In the genomic region with DNA sequence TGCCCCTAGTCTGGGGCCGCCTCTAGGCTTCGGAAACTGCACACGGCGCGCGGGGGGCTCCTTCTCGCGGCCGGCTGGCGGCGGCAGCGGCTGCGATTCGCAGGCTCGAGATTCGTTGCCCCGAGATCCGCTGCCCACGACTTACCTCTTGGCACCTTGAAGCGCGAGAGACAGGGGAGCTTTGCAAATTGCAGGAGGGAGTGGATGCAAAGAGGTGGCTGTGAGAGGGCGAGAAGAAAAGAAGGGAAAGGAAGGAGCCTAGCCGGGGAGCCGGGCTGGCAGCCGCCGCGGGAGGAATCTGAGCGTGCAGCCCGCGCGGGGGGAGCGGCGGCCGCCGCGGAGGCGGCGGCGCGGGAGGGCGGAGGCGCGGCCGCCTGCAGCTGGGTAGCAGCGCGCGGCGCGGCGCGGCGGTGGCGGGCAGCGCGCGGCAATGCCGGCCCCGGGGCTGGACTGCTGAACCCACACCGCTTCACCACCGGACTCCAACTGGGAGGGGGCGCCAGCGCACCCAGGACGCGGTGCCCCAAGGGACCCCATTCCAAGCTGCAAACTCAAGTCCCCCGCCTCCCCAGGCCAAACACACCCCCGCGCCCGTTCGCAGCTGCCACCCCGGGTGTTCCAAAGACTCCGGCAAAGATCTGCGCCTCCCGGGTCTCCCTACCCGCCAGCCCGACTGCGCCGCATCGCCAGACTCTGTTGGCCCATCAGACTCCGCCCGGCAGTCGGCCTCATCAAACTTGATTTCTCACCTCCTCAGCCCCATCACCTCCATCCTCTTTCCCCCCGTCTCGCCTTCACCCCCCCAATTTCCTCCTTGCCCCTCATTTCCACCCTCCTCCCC, we compare ENCODE assay signal across 8 cellular contexts. TPM values are rescaled to one million over a fixed set of nuclear protein-coding genes. Genes with fewer than 3 reads are reported as not detected.
DNase-seq lines count a peak whose midpoint lies in the region; ATAC-seq and TF ChIP-seq lines count a peak whose summit lies in the region.

No MANE protein-coding gene starts in this region.

- no peak for DNase-seq in GM12864 (ENCODE audit: low read depth)
- peak; percentile 35 for DNase-seq in NAMALWA (ENCODE audit: low spot score)
- DNase-seq in activated CD4-positive, CD25-positive, alpha-beta regulatory T cell treated with anti-CD3 and anti-CD28 coated beads, Interleukin-2, amount 50 U/mL, for 72 hours, result peak; percentile 52
- peak; percentile 46 for DNase-seq in colonic mucosa
- DNase-seq in left kidney (ENCODE audit: low read depth, low spot score), result peak; percentile 80
- DNase-seq in stimulated activated CD4-positive, alpha-beta T cell treated with anti-CD3 and anti-CD28 coated beads, Interleukin-1b, Interleukin-23, amount 100 ng/mL, for 24 hours (ENCODE audit: low read depth in 4 of 4, low spot score in 1 of 4), result peak in 3 of 4 experiments; percentile 25 to 34 (median 26)
- no peak for DNase-seq in NCI-H2107 (lab: John Stamatoyannopoulos, UW)

- H3K4me3 ChIP-seq in GM12864 (ENCODE audit: low read depth, low read length) (peak overlapping the region; percentile 30; the same call in 1 of the 2 replicates), colonic mucosa (peak overlapping the region; percentile 55)

- H3K36me3 ChIP-seq in colonic mucosa, result no peaks in the 10 kb centered on the region

- intact Hi-C loops in colonic mucosa (cut with DNase I), result no loop called here

- peak overlapping the region; percentile 70 for H3K27ac ChIP-seq in colonic mucosa

- peak overlapping the region; percentile 55 to 87 for H3K9ac ChIP-seq in colonic mucosa (ENCODE audit: low read depth in 2 of 2, low read length in 2 of 2)

- no peaks in the 10 kb centered on the region for H3K9me3 ChIP-seq in colonic mucosa

- peaks cover 5% of the 10 kb centered on the region for H3K4me1 ChIP-seq in colonic mucosa

- ATAC-seq in GM19452 (IDR thresholded peaks at IDR 0.05; ENCODE audit: unreplicated experiment), result no peak

- no peak for TF ChIP-seq CTCF in GM12864 (IDR thresholded peaks at IDR 0.05; ENCODE audit: low read depth, low read length, missing control alignments)
- no peak for TF ChIP-seq CTCF in colonic mucosa (IDR thresholded peaks at IDR 0.05)

- peaks cover 43% of the 10 kb centered on the region for H3K27me3 ChIP-seq in colonic mucosa

RNA-seq across cellular contexts. Expression of gene SUPT3H, which starts 44.2 kb away (rescaled TPM):
- 1 to 10 TPM; 3.4 to 4.1 TPM for total RNA-seq in colonic mucosa

Comparison
In these comparisons a context has a peak if more than half of its experiments do, and no peak if none do; other contexts are left out.
1. DNase-seq: peak in NAMALWA (single experiment), activated CD4-positive, CD25-positive, alpha-beta regulatory T cell treated with anti-CD3 and anti-CD28 coated beads, Interleukin-2, amount 50 U/mL, for 72 hours (single experiment), colonic mucosa (single experiment), left kidney (single experiment) and stimulated activated CD4-positive, alpha-beta T cell treated with anti-CD3 and anti-CD28 coated beads, Interleukin-1b, Interleukin-23, amount 100 ng/mL, for 24 hours (3 of 4); none in GM12864 (single experiment) and NCI-H2107 (single experiment).